In genomic region chr13:51286135-51287002, GRCh38 we compare ENCODE assay signal across 8 cellular contexts. TPM values are rescaled to one million over a fixed set of nuclear protein-coding genes. Genes with fewer than 3 reads are reported as not detected.
DNase-seq lines count a peak whose midpoint lies in the region; ATAC-seq, FAIRE-seq and TF ChIP-seq lines count a peak whose summit lies in the region.

No MANE protein-coding gene starts in this region.

- peak; percentile 85 for ATAC-seq in RWPE2 (ENCODE audit: low read depth)

- H3K9me3 ChIP-seq in RWPE2 (ENCODE audit: severe bottlenecking) (no peaks in the 10 kb centered on the region), thyroid gland (no peaks in the 10 kb centered on the region)

- no peaks in the 10 kb centered on the region for H3K9me3 Mint-ChIP-seq in osteocyte (ENCODE audit: unreplicated experiment)

- DNase-seq in AG10803 (ENCODE audit: low read depth) (peak; percentile 57), GM19239 (ENCODE audit: insufficient read length, low spot score) (peak; percentile 59), RWPE2 (ENCODE audit: low spot score) (no peak), activated gamma-delta T cell (lab: John Stamatoyannopoulos, UW) (peak; percentile 20), frontal cortex (ENCODE audit: low spot score in 2 of 2) (peak; percentile 33 to 66), osteocyte (ENCODE audit: extremely low spot score, unreplicated experiment) (peak; percentile 91), thyroid gland (peak; percentile 84 to 88)

- TF ChIP-seq CTCF in AG10803 (conservative IDR thresholded peaks at IDR 0.05; ENCODE audit: low read length), result peak; percentile 95
- peak; percentile 84 for TF ChIP-seq CTCF in LNCAP (IDR thresholded peaks at IDR 0.05)
- peak; percentile 86 for TF ChIP-seq CTCF in RWPE2 (IDR thresholded peaks at IDR 0.05; ENCODE audit: poor library complexity, severe bottlenecking)
- TF ChIP-seq CTCF in osteocyte (IDR thresholded peaks at IDR 0.05), result peak; percentile 96
- peak; percentile 54 to 93 (median 88) for TF ChIP-seq CTCF in thyroid gland (IDR thresholded peaks at IDR 0.05)

- H3K36me3 ChIP-seq in RWPE2 (ENCODE audit: low read depth) (no peaks in the 10 kb centered on the region), thyroid gland (no peaks in the 10 kb centered on the region)

- WGBS in thyroid gland, 2 donors, result 41 to 42% methylated on average over 13 of the region's 13 CpGs

- FAIRE-seq in GM19239 (lab: Jason Lieb, UNC) (peak; percentile 73), frontal cortex (lab: Jason Lieb, UNC) (no peak)

- H3K4me3 ChIP-seq in AG10803 (ENCODE audit: low read length), result no peak overlapping the region
- H3K4me3 ChIP-seq in RWPE2 (ENCODE audit: severe bottlenecking), result no peak overlapping the region
- H3K4me3 ChIP-seq in thyroid gland (replicated peaks in 1 of 3), result no peak overlapping the region

- no peak overlapping the region for H3K27ac Mint-ChIP-seq in osteocyte (ENCODE audit: unreplicated experiment)

- no peak overlapping the region for H3K4me3 Mint-ChIP-seq in osteocyte (ENCODE audit: unreplicated experiment)

- peaks cover 15% of the 10 kb centered on the region for H3K27me3 Mint-ChIP-seq in osteocyte (ENCODE audit: unreplicated experiment)

- H3K36me3 Mint-ChIP-seq in osteocyte (ENCODE audit: unreplicated experiment), result no peaks in the 10 kb centered on the region

- intact Hi-C loops in thyroid gland (cut with DNase I), result loop anchor here (5.0 kb wide), 3 partner anchors 64 to 154 kb away; partner anchors contain the start of gene FAM124A

- no peak overlapping the region for H3K27ac ChIP-seq in RWPE2 (ENCODE audit: poor library complexity, severe bottlenecking)
- H3K27ac ChIP-seq in thyroid gland, result no peak overlapping the region

- peaks cover 2% of the 10 kb centered on the region for H3K4me1 Mint-ChIP-seq in osteocyte (ENCODE audit: unreplicated experiment)

- TF ChIP-seq POLR2A in thyroid gland (IDR thresholded peaks at IDR 0.05), result no peak

- H3K27me3 ChIP-seq in RWPE2 (ENCODE audit: insufficient read depth, poor library complexity, severe bottlenecking) (no peaks in the 10 kb centered on the region), thyroid gland (no peaks in the 10 kb centered on the region)

- H3K4me1 ChIP-seq in RWPE2 (ENCODE audit: insufficient read depth, poor library complexity, severe bottlenecking) (no peaks in the 10 kb centered on the region), thyroid gland (no peaks in the 10 kb centered on the region)

RNA-seq across cellular contexts. Expression of gene SERPINE3, which starts 53.1 kb away (rescaled TPM):
- 0.41 TPM for total RNA-seq in frontal cortex
- total RNA-seq in osteocyte, result not detected in 2 replicates
- total RNA-seq in thyroid gland, result not detected
